In the genomic region with DNA sequence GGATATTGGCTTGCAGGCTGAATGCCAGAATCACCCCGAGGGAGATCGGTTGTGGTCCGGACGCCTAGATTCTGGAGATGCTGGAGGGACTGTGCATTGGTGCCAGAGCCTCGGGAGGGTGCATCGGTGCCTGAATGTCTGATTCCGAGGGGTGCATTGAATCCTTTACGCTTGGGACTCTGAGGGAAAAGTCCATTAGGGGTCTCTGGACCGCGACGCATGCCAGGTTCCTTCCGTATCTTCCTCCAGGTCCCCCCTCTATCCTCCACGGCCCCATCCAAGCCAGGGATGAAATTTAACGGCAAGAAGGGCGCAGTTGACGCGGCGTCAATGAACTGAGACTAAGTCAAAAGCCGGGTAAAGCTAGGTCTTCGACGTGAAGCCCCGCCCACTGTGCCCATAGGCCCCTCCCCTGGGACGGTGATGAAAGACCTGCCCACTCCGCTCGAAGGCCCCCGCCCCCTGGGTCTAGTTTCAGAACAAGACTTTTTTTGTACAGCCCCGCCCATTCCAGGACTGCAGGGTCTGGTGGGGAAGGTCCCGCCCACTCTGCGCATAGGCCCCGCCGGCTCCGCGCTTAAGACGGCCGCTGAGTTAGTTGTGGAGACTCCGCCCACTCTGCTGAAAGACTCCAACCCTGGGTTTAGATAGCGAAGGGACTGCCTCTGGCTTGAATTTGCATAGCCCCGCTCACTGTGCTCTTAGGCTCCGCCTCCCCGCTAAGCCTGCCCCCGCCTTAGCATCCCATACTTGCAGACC, we compare ENCODE assay signal across 8 cellular contexts. TPM values are rescaled to one million over a fixed set of nuclear protein-coding genes. Genes with fewer than 3 reads are reported as not detected.
DNase-seq lines count a peak whose midpoint lies in the region; ATAC-seq and TF ChIP-seq lines count a peak whose summit lies in the region.

No MANE protein-coding gene starts in this region.

- DNase-seq in Ammon's horn (ENCODE audit: low spot score) (peak; percentile 97), NCI-H748 treated with DMSO at 0.1 percent for 48 hours (lab: John Stamatoyannopoulos, UW) (peak; percentile 99), dorsolateral prefrontal cortex (peak; percentile 82 to 98 (median 95))
- peak; percentile 98 for DNase-seq in activated CD4-positive, alpha-beta memory T cell treated with anti-CD3 and anti-CD28 coated beads for 36 hours
- DNase-seq in stimulated activated CD4-positive, alpha-beta T cell treated with anti-CD3 and anti-CD28 coated beads, Interleukin-2, amount 100 ng/mL, for 48 hours, result peak; percentile 89 to 94

- peak overlapping the region; percentile 58 to 99 (median 96) for H3K27ac ChIP-seq in dorsolateral prefrontal cortex
- H3K27ac ChIP-seq in liver (ENCODE audit: low read depth in 1 of 2, low read length in 2 of 2), result peak overlapping the region; percentile 92 to 98

- H3K27me3 Mint-ChIP-seq in activated CD4-positive, alpha-beta memory T cell treated with anti-CD3 and anti-CD28 coated beads for 36 hours, result no peaks in the 10 kb centered on the region

- no peaks in the 10 kb centered on the region for H3K9me3 ChIP-seq in liver (ENCODE audit: control insufficient read depth in 4 of 4, low read length in 3 of 4)

- POLR2A ChIA-PET in activated CD4-positive, alpha-beta memory T cell treated with anti-CD3 and anti-CD28 coated beads for 36 hours (lab: Charles Lee), result interaction anchor here (0.5 to 2.1 kb wide), 7 partner anchors 9 to 70 kb away, joined by 3 to 14 read pairs (median 5); a partner anchor contains a TSS

- H3K9me3 Mint-ChIP-seq in activated CD4-positive, alpha-beta memory T cell treated with anti-CD3 and anti-CD28 coated beads for 36 hours, result peaks cover 5% of the 10 kb centered on the region

- peak overlapping the region; percentile 82 for H3K4me3 Mint-ChIP-seq in activated CD4-positive, alpha-beta memory T cell treated with anti-CD3 and anti-CD28 coated beads for 36 hours

- CTCF ChIA-PET in activated CD4-positive, alpha-beta memory T cell treated with anti-CD3 and anti-CD28 coated beads for 36 hours (lab: Charles Lee), result interaction anchor here (0.8 to 7.9 kb wide), 10 partner anchors 13 to 135 kb away, joined by 3 to 79 read pairs (median 4); a partner anchor contains a TSS

- H3K4me3 ChIP-seq in dorsolateral prefrontal cortex, result peak overlapping the region; percentile 51 to 86 (median 75)
- H3K4me3 ChIP-seq in liver (ENCODE audit: low read depth in 1 of 3, low read length in 3 of 3), result peak overlapping the region; percentile 57 to 84 (median 68)

- 1% methylated on average over 41 of the region's 41 CpGs for WGBS in liver

- H3K4me1 Mint-ChIP-seq in activated CD4-positive, alpha-beta memory T cell treated with anti-CD3 and anti-CD28 coated beads for 36 hours (ENCODE audit: low read depth), result peaks cover 18% of the 10 kb centered on the region

- H3K27me3 ChIP-seq in dorsolateral prefrontal cortex (no peaks in the 10 kb centered on the region), liver (ENCODE audit: control insufficient read depth in 4 of 4, insufficient read depth in 4 of 4, low read length in 3 of 4) (no peaks in the 10 kb centered on the region)

- H3K9ac ChIP-seq in liver (ENCODE audit: low read depth in 1 of 2, low read length in 2 of 2), result peak overlapping the region in 1 of 2 donors; percentile 69

- H3K36me3 Mint-ChIP-seq in activated CD4-positive, alpha-beta memory T cell treated with anti-CD3 and anti-CD28 coated beads for 36 hours, result peaks cover 13% of the 10 kb centered on the region

- H3K36me3 ChIP-seq in liver (ENCODE audit: control insufficient read depth in 4 of 4, insufficient read depth in 3 of 4, low read depth in 1 of 4, low read length in 3 of 4), result peaks cover 0 to 2% (median 0%) of the 10 kb centered on the region in 4 donors

- intact Hi-C loops in activated CD4-positive, alpha-beta memory T cell treated with anti-CD3 and anti-CD28 coated beads for 36 hours (cut with micrococcal nuclease), result loop anchor here (1.0 to 2.0 kb wide), 6 partner anchors 29 to 135 kb away; a partner anchor contains a TSS
- intact Hi-C loops in dorsolateral prefrontal cortex (cut with DNase I), result loop anchor here (2.0 to 5.0 kb wide), 3 partner anchors 63 to 104 kb away; a partner anchor contains a TSS

- H3K4me1 ChIP-seq in liver (ENCODE audit: control insufficient read depth in 4 of 4, insufficient read depth in 4 of 4, low read length in 3 of 4), result peaks cover 1 to 22% (median 15%) of the 10 kb centered on the region in 4 donors

- ATAC-seq in GM19328 (IDR thresholded peaks at IDR 0.05; ENCODE audit: unreplicated experiment) (peak; percentile 44), HG03520 (IDR thresholded peaks at IDR 0.05; ENCODE audit: unreplicated experiment) (peak; percentile 53)

- peak overlapping the region; percentile 89 for H3K27ac Mint-ChIP-seq in activated CD4-positive, alpha-beta memory T cell treated with anti-CD3 and anti-CD28 coated beads for 36 hours

- TF ChIP-seq CTCF in dorsolateral prefrontal cortex (IDR thresholded peaks at IDR 0.05 in 54 of 56, conservative IDR thresholded peaks at IDR 0.05 in 2 of 56; ENCODE audit: low read depth in 1 of 56, partially characterized antibody in 56 of 56), result peak in 8 of 56 donors; percentile 8 to 31 (median 16)
- no peak for TF ChIP-seq CTCF in liver (IDR thresholded peaks at IDR 0.05; ENCODE audit: low read depth, low read length, missing input control)

- no peak for TF ChIP-seq RAD21 in liver (IDR thresholded peaks at IDR 0.05)

TF ChIP-seq in liver, 16 proteins besides CTCF, POLR2A, EP300 and RAD21 (continues in another document):
- TF ChIP-seq, protein P1, sequence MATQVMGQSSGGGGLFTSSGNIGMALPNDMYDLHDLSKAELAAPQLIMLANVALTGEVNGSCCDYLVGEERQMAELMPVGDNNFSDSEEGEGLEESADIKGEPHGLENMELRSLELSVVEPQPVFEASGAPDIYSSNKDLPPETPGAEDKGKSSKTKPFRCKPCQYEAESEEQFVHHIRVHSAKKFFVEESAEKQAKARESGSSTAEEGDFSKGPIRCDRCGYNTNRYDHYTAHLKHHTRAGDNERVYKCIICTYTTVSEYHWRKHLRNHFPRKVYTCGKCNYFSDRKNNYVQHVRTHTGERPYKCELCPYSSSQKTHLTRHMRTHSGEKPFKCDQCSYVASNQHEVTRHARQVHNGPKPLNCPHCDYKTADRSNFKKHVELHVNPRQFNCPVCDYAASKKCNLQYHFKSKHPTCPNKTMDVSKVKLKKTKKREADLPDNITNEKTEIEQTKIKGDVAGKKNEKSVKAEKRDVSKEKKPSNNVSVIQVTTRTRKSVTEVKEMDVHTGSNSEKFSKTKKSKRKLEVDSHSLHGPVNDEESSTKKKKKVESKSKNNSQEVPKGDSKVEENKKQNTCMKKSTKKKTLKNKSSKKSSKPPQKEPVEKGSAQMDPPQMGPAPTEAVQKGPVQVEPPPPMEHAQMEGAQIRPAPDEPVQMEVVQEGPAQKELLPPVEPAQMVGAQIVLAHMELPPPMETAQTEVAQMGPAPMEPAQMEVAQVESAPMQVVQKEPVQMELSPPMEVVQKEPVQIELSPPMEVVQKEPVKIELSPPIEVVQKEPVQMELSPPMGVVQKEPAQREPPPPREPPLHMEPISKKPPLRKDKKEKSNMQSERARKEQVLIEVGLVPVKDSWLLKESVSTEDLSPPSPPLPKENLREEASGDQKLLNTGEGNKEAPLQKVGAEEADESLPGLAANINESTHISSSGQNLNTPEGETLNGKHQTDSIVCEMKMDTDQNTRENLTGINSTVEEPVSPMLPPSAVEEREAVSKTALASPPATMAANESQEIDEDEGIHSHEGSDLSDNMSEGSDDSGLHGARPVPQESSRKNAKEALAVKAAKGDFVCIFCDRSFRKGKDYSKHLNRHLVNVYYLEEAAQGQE (IDR thresholded peaks at IDR 0.05), result peak; percentile 67
- no peak for TF ChIP-seq HNF4G (IDR thresholded peaks at IDR 0.05)
- no peak for TF ChIP-seq GABPA (IDR thresholded peaks at IDR 0.05 in 1 of 2, conservative IDR thresholded peaks at IDR 0.05 in 1 of 2)
- TF ChIP-seq RXRA (IDR thresholded peaks at IDR 0.05), result peak; percentile 53 to 58
- peak; percentile 89 for TF ChIP-seq SP1 (IDR thresholded peaks at IDR 0.05)
- TF ChIP-seq EGR1 (IDR thresholded peaks at IDR 0.05; ENCODE audit: low read depth in 2 of 2), result peak; percentile 55 to 71
- TF ChIP-seq, protein P2, sequence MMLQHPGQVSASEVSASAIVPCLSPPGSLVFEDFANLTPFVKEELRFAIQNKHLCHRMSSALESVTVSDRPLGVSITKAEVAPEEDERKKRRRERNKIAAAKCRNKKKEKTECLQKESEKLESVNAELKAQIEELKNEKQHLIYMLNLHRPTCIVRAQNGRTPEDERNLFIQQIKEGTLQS (IDR thresholded peaks at IDR 0.05), result peak; percentile 86
- TF ChIP-seq HNF4A (conservative IDR thresholded peaks at IDR 0.05), result peak; percentile 24 to 54

RNA-seq across cellular contexts. Expression of a gene that starts 0.7 kb away (rescaled TPM):
- total RNA-seq in activated CD4-positive, alpha-beta memory T cell treated with anti-CD3 and anti-CD28 coated beads for 36 hours, result 1 to 10 TPM; 3.1 to 3.7 TPM
- total RNA-seq in dorsolateral prefrontal cortex (10 to 100 TPM in 21 of 120 experiments, 1 to 10 TPM in 99; 4.4 to 14.3 (median 8.2) TPM), liver (under 1 TPM; 0.08 to 0.09 TPM)
- polyA plus RNA-seq in liver, result 1 to 10 TPM in 1 of 2 donors, under 1 TPM in 1; 0.88 to 1.0 TPM

RNA-seq across cellular contexts. Expression of a gene that starts 6.7 kb away (rescaled TPM):
- 100 to 1,000 TPM; 104 to 112 TPM for total RNA-seq in activated CD4-positive, alpha-beta memory T cell treated with anti-CD3 and anti-CD28 coated beads for 36 hours
- total RNA-seq in dorsolateral prefrontal cortex (10 to 100 TPM; 12.3 to 24.7 (median 17.2) TPM), liver (10 to 100 TPM; 30.4 to 35.0 TPM)
- polyA plus RNA-seq in liver, result 10 to 100 TPM; 34.0 to 45.1 TPM

RNA-seq across cellular contexts. Expression of a gene that starts 29.2 kb away (rescaled TPM):
- total RNA-seq in activated CD4-positive, alpha-beta memory T cell treated with anti-CD3 and anti-CD28 coated beads for 36 hours, result 10 to 100 TPM; 13.5 to 15.2 TPM
- 10 to 100 TPM in 65 of 120 experiments, 1 to 10 TPM in 55; 4.6 to 20.8 (median 10.2) TPM for total RNA-seq in dorsolateral prefrontal cortex
- 10 to 100 TPM; 10.6 to 18.2 TPM for total RNA-seq in liver
- polyA plus RNA-seq in liver, result 10 to 100 TPM; 10.7 to 12.7 TPM

RNA-seq across cellular contexts. Expression of a gene that starts 41.6 kb away (rescaled TPM):
- 10 to 100 TPM; 42.5 to 43.0 TPM for total RNA-seq in activated CD4-positive, alpha-beta memory T cell treated with anti-CD3 and anti-CD28 coated beads for 36 hours
- 10 to 100 TPM; 15.0 to 45.0 (median 30.4) TPM for total RNA-seq in dorsolateral prefrontal cortex
- total RNA-seq in liver, result 1 to 10 TPM; 3.6 to 9.8 TPM
- 1 to 10 TPM; 4.5 to 5.2 TPM for polyA plus RNA-seq in liver

RNA-seq across cellular contexts. Expression of a gene that starts 41.9 kb away (rescaled TPM):
- total RNA-seq in activated CD4-positive, alpha-beta memory T cell treated with anti-CD3 and anti-CD28 coated beads for 36 hours, result 1 to 10 TPM; 2.2 to 3.7 TPM
- total RNA-seq in dorsolateral prefrontal cortex (10 to 100 TPM in 8 of 120 experiments, 1 to 10 TPM in 111, under 1 TPM in 1; 0.93 to 18.3 (median 5.7) TPM), liver (1 to 10 TPM in 1 of 2 donors, under 1 TPM in 1; 0.42 to 4.3 TPM)
- polyA plus RNA-seq in liver, result under 1 TPM; 0.50 to 0.64 TPM

Comparison
In these comparisons a context has a peak if more than half of its experiments do, and no peak if none do; other contexts are left out.
1. Peak in every context shown above with its lines: DNase-seq, ATAC-seq, H3K4me3 ChIP-seq and H3K27ac ChIP-seq.